Comparison of ENCODE assay signal across 23 cellular contexts in the genomic region with DNA sequence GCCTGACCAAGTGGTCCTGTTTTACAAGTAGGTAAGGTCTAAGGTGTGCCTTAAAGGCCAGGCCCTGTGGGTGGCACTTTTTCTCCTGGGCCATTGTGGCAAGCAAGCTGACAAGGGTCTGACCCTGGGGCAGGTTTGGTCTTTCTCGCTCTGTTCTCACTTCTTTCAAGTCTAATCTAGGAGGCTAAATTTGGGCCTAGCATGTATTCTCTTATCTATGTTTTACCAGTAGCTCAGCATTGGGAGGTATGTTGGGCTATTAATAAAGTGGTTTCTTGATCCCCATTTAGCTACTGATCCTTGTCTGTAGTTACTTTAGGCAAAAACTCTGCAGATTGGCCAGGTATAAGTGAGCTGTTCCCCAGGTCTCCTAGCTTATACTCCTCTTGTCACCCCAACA.
"Had no signal": no experiment of that assay in that cellular context is flagged by ENCODE, and none has a peak within 500 bp of the region (broad histone marks: within the 10 kb centered on the region; RNA-seq: fewer than 3 reads in every experiment).

No MANE protein-coding gene starts in this region.

- H3K27me3 ChIP-seq: colonic mucosa, esophagus squamous epithelium, gastrocnemius medialis, hepatocyte, left lung had no signal

- H3K27ac ChIP-seq: colonic mucosa, epithelial cell of prostate, esophagus squamous epithelium, gastrocnemius medialis, hepatocyte, left lung, lower lobe of right lung had no signal

- H3K4me1 ChIP-seq: colonic mucosa, esophagus squamous epithelium, gastrocnemius medialis, left lung, lower lobe of right lung had no signal

- H3K36me3 ChIP-seq: colonic mucosa, esophagus squamous epithelium, gastrocnemius medialis, left lung, lower lobe of right lung had no signal

- DNase-seq: cerebellar nuclear complex; colonic mucosa; cortex of kidney; effector CD8-positive, alpha-beta T cell; effector memory CD8-positive, alpha-beta T cell; endodermal cell; erythroblast; esophagus squamous epithelium; foreskin fibroblast; foreskin melanocyte; gastrocnemius medialis; hypothalamus; immature natural killer cell; islet precursor cell; kidney; kidney glomerular epithelial cell; left lung; lower lobe of right lung; mesendoderm; midbrain had no signal

- H3K4me3 ChIP-seq: colonic mucosa, esophagus squamous epithelium, gastrocnemius medialis, hepatocyte, left lung, lower lobe of right lung had no signal

- ATAC-seq: effector memory CD8-positive, alpha-beta T cell; esophagus mucosa; gastrocnemius medialis; left lung; lower lobe of right lung had no signal

- H3K9me3 ChIP-seq: colonic mucosa, esophagus squamous epithelium, gastrocnemius medialis, left lung, lower lobe of right lung had no signal
